Comparison of ENCODE assay signal across 2 cellular contexts in the genomic region with DNA sequence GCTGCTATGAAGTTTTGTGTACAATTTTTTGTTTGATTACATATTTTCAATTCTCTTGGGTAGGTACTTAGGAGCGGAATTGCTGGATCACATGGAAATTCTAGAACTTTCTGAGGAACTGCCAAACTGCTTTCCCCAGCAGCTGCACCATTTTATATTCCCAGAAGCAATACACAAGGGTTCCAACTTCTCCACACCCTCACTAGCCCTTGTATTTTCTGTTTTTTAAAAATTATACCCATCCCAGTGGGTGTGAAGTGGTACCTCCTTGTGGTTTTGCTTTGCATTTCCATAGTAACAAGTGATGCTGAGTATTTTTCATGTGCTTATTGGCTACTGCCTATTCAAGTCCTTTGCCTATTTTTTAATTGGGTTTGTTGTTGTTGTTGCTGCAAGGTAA.
TF ChIP-seq lines count a peak whose summit lies in the region.

No MANE protein-coding gene starts in this region.

TF ChIP-seq in A549, 52 proteins besides CTCF, POLR2A, EP300 and RAD21:
- TF ChIP-seq RFX5 (IDR thresholded peaks at IDR 0.05) = peak; percentile 98
- no peak for TF ChIP-seq MAZ (IDR thresholded peaks at IDR 0.05; ENCODE audit: borderline replicate concordance, low read depth, low read length)
TF ChIP-seq in A549: peak in this region for 1.

TF ChIP-seq in endothelial cell of umbilical vein, 7 proteins besides CTCF, POLR2A, EP300 and RAD21:
- TF ChIP-seq, protein P1, sequence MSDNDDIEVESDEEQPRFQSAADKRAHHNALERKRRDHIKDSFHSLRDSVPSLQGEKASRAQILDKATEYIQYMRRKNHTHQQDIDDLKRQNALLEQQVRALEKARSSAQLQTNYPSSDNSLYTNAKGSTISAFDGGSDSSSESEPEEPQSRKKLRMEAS (IDR thresholded peaks at IDR 0.05; ENCODE audit: insufficient read depth, insufficient read length) = no peak
- no peak for TF ChIP-seq FOS (IDR thresholded peaks at IDR 0.05; ENCODE audit: borderline replicate concordance, insufficient read depth, low read length)
- TF ChIP-seq GATA2 (IDR thresholded peaks at IDR 0.05; ENCODE audit: insufficient read depth, insufficient read length, low read depth, low read length) = no peak
- no peak for TF ChIP-seq POLR2AphosphoS5 (IDR thresholded peaks at IDR 0.05; ENCODE audit: insufficient read depth, low read depth, low read length)
- TF ChIP-seq MYC (IDR thresholded peaks at IDR 0.05; ENCODE audit: low read depth, low read length) = no peak
- no peak for TF ChIP-seq JUN (IDR thresholded peaks at IDR 0.05; ENCODE audit: borderline replicate concordance, insufficient read depth, insufficient read length, low read depth)
- TF ChIP-seq EZH2 (IDR thresholded peaks at IDR 0.05; ENCODE audit: borderline replicate concordance, low read depth, low read length, severe bottlenecking) = no peak
TF ChIP-seq in endothelial cell of umbilical vein: peak in this region for 0.
